ENCODE assay signal across 18 cellular contexts in genomic region chr19:19160489-19161035, GRCh38. TPM values are rescaled to one million over a fixed set of nuclear protein-coding genes. Genes with fewer than 3 reads are reported as not detected.
A peak's percentile ranks its signal among the peaks of the same experiment; 100 is the strongest.
DNase-seq lines count a peak whose midpoint lies in the region; ATAC-seq and TF ChIP-seq lines count a peak whose summit lies in the region.
"Had no signal": no experiment of that assay in that cellular context is flagged by ENCODE, and none has a peak within 500 bp of the region (broad histone marks: within the 10 kb centered on the region; RNA-seq: fewer than 3 reads in every experiment).

No MANE protein-coding gene starts in this region.

- CTCF ChIA-PET in GM10248 (lab: Yijun Ruan, JAX) = interaction anchor here (4.7 to 8.4 kb wide), 3 partner anchors 8 to 14 kb away, joined by 27 to 93 read pairs (median 67); partner anchors contain the start of gene MEF2B

- TF ChIP-seq POLR2A in thyroid gland (IDR thresholded peaks at IDR 0.05) = no peak

- ATAC-seq in GM21381 (IDR thresholded peaks at IDR 0.05; ENCODE audit: unreplicated experiment) = peak; percentile 46
- no peak for ATAC-seq in GM18519 (IDR thresholded peaks at IDR 0.05; ENCODE audit: low FRiP score, unreplicated experiment)
- ATAC-seq: heart right ventricle, left lung, psoas muscle had no signal

- H3F3A ChIP-seq in MM.1S (ENCODE audit: insufficient read depth, low read length) = no peaks in the 10 kb centered on the region

- POLR2A ChIA-PET in GM10248 (lab: Yijun Ruan, JAX) = interaction anchor here (1.4 kb wide), 1 partner anchor 10 kb away, joined by 4 read pairs; the partner anchor contains the start of gene MEF2B

- TF ChIP-seq CTCF in GM10248 (IDR thresholded peaks at IDR 0.05; ENCODE audit: control extremely low read depth, extremely low read depth, low read depth, missing control alignments) (no peak), MM.1S (IDR thresholded peaks at IDR 0.05; ENCODE audit: low read length) (no peak), thyroid gland (IDR thresholded peaks at IDR 0.05) (no peak)

- no peak overlapping the region for H3K4me3 ChIP-seq in iPS-20b (ENCODE audit: low read length)
- no peak overlapping the region for H3K4me3 ChIP-seq in MM.1S (ENCODE audit: low read length)
- H3K4me3 ChIP-seq in thyroid gland (replicated peaks in 1 of 3) = no peak overlapping the region
- H3K4me3 ChIP-seq: coronary artery, heart right ventricle, left lung, psoas muscle, SK-N-MC had no signal

- 62 to 69% methylated on average over 13 to 15 of the region's 26 CpGs for WGBS in thyroid gland, 2 donors

- intact Hi-C loops in thyroid gland (cut with DNase I) = no loop called here

- H3K27me3 ChIP-seq in iPS-20b (ENCODE audit: insufficient read depth, low read length) = no peaks in the 10 kb centered on the region; the same call in 1 of the 2 replicates
- no peaks in the 10 kb centered on the region for H3K27me3 ChIP-seq in MM.1S (replicated peaks; ENCODE audit: insufficient read depth, low read length)
- H3K27me3 ChIP-seq in thyroid gland = no peaks in the 10 kb centered on the region
- H3K27me3 ChIP-seq: left lung had no signal

- no peaks in the 10 kb centered on the region for H3K79me2 ChIP-seq in MM.1S (ENCODE audit: low read length)

- H3K9me2 ChIP-seq in MM.1S (replicated peaks; ENCODE audit: insufficient read depth, low read length) = no peaks in the 10 kb centered on the region

- H3K9me3 ChIP-seq in iPS-20b (ENCODE audit: insufficient read depth, low read depth, low read length) (no peaks in the 10 kb centered on the region), MM.1S (replicated peaks; ENCODE audit: insufficient read depth, low read length) (no peaks in the 10 kb centered on the region), thyroid gland (no peaks in the 10 kb centered on the region)
- H3K9me3 ChIP-seq: left lung, psoas muscle had no signal

- H3K9ac ChIP-seq in iPS-20b (ENCODE audit: low read depth, low read length) = peak overlapping the region; percentile 32; the same call in 1 of the 2 replicates
- no peak overlapping the region for H3K9ac ChIP-seq in MM.1S (ENCODE audit: low read length)

- peaks cover 3% of the 10 kb centered on the region; the same call in 1 of the 2 replicates for H3K4me1 ChIP-seq in iPS-20b (ENCODE audit: insufficient read depth, low read length)
- H3K4me1 ChIP-seq in MM.1S (ENCODE audit: low read length) = no peaks in the 10 kb centered on the region
- no peaks in the 10 kb centered on the region for H3K4me1 ChIP-seq in thyroid gland
- H3K4me1 ChIP-seq: heart right ventricle, left lung, psoas muscle had no signal

- H4K20me1 ChIP-seq in MM.1S (ENCODE audit: insufficient read depth, low read length) = no peaks in the 10 kb centered on the region

- DNase-seq in GM10248 (ENCODE audit: extremely low spot score) = peak; percentile 79
- peak; percentile 87 for DNase-seq in NAMALWA (ENCODE audit: low spot score)
- no peak for DNase-seq in MM.1S
- no peak for DNase-seq in anterior cingulate cortex (lab: John Stamatoyannopoulos, UW)
- no peak for DNase-seq in thyroid gland
- DNase-seq: activated CD8-positive, alpha-beta memory T cell treated with anti-CD3 and anti-CD28 coated beads for 24 hours; activated effector memory CD4-positive, alpha-beta T cell treated with Interleukin-2 at 50 U/mL for 16 hours; heart right ventricle; left lung; NK-92 treated with Interleukin-12 subunit alpha and Interleukin-12 subunit beta, amount 100 ng/mL, for 24 hours; psoas muscle; substantia nigra had no signal

- no peak overlapping the region for H3K4me2 ChIP-seq in MM.1S (ENCODE audit: low read depth, low read length)

- H2AFZ ChIP-seq in MM.1S (ENCODE audit: low read length) = no peak overlapping the region

- no peak overlapping the region for H3K27ac ChIP-seq in iPS-20b (ENCODE audit: low read length)
- no peak overlapping the region for H3K27ac ChIP-seq in MM.1S (ENCODE audit: low read length)
- H3K27ac ChIP-seq in thyroid gland = no peak overlapping the region
- H3K27ac ChIP-seq: coronary artery, heart right ventricle, left lung, psoas muscle, SK-N-MC had no signal

- H3K36me3 ChIP-seq in iPS-20b (ENCODE audit: insufficient read depth, low read depth, low read length) = no peaks in the 10 kb centered on the region
- no peaks in the 10 kb centered on the region for H3K36me3 ChIP-seq in MM.1S (replicated peaks; ENCODE audit: insufficient read depth, low read length)
- H3K36me3 ChIP-seq in thyroid gland = no peaks in the 10 kb centered on the region

RNA-seq across cellular contexts. Expression of gene MEF2B, which starts 9.5 kb away (rescaled TPM):
- 1 to 10 TPM in 1 of 4 donors, under 1 TPM in 1, not detected in 2; 0.67 to 1.5 TPM for total RNA-seq in thyroid gland
- total RNA-seq: myocyte had no signal

RNA-seq across cellular contexts. Expression of gene TMEM161A, which starts 22.3 kb away (rescaled TPM):
- total RNA-seq in thyroid gland = 10 to 100 TPM; 29.6 to 37.8 (median 33.1) TPM

RNA-seq across cellular contexts. Expression of gene BORCS8, which starts 31.4 kb away (rescaled TPM):
- total RNA-seq in thyroid gland = 10 to 100 TPM; 15.4 to 38.7 (median 18.2) TPM

RNA-seq across cellular contexts. Expression of gene RFXANK, which starts 31.5 kb away (rescaled TPM):
- 10 to 100 TPM; 32.5 to 87.8 (median 57.0) TPM for total RNA-seq in thyroid gland

RNA-seq across cellular contexts. Expression of gene NR2C2AP, which starts 42.7 kb away (rescaled TPM):
- total RNA-seq in thyroid gland = 10 to 100 TPM in 1 of 4 donors, 1 to 10 TPM in 3; 6.6 to 16.8 (median 7.6) TPM

Comparison
In these comparisons a context has a peak if more than half of its experiments do, and no peak if none do; other contexts are left out.
1. DNase-seq: peak in GM10248 (single experiment) and NAMALWA (single experiment); none in MM.1S (single experiment), anterior cingulate cortex (0 of 58) and thyroid gland (0 of 2).